26 cellular contexts compared by ENCODE assay signal in the genomic region with DNA sequence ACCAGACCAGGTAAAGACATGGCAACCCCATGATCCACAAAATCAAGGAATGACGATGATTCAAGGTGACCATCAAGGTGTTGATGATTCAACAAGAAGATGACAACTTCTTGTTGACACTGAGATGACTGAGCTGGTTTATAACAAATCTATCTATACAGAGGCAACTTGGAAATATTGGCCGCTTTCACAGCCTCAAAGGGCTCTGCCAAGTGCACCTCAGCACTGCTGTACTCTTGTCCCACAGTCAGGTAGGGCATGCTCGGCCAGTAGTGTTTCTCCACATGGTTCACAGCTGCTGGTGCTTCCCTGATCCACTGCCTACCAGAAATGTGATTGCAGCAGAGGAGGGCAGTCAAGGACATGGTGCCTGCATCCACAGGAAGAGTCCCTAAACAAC.
"Had no signal": no experiment of that assay in that cellular context is flagged by ENCODE, and none has a peak within 500 bp of the region (broad histone marks: within the 10 kb centered on the region; RNA-seq: fewer than 3 reads in every experiment).

No MANE protein-coding gene starts in this region.

- H3K4me3 ChIP-seq: stomach, suprapubic skin, testis, thoracic aorta, thyroid gland, tibial artery, tibial nerve, transverse colon, upper lobe of left lung, upper lobe of right lung, uterus, vagina had no signal

- DNase-seq: stimulated activated CD4-positive, alpha-beta T cell treated with anti-CD3 and anti-CD28 coated beads, Interleukin-2, amount 100 ng/mL, for 48 hours; stimulated activated CD4-positive, alpha-beta T cell treated with anti-CD3 and anti-CD28 coated beads, Interleukin-4, amount 100 ng/mL, for 1 hour; stimulated activated CD4-positive, alpha-beta T cell treated with anti-CD3 and anti-CD28 coated beads, Interleukin-4, amount 100 ng/mL, for 24 hours; stimulated activated CD4-positive, alpha-beta T cell treated with anti-CD3 and anti-CD28 coated beads, Interleukin-4, amount 100 ng/mL, for 4 hours; stimulated activated CD8-positive, alpha-beta memory T cell treated with anti-CD3 and anti-CD28 coated beads, Interleukin-4, amount 100 ng/mL, for 48 hours; stimulated activated naive B cell treated with anti-CD40 and anti-IgM and Interleukin-4, amounts not matched to agents 10 μg/mL and 1 μg/mL and 100 μg/mL, for 72 hours; stimulated activated naive CD4-positive, alpha-beta T cell; stimulated activated naive CD4-positive, alpha-beta T cell treated with Interleukin-2 at 50 U/mL for 16 hours; stimulated activated naive CD8-positive, alpha-beta T cell treated with anti-CD3 and anti-CD28 coated beads, Interleukin-15, amount 100 ng/mL, for 72 hours; stimulated activated naive CD8-positive, alpha-beta T cell treated with anti-CD3 and anti-CD28 coated beads, Interleukin-15, Interleukin-2, amounts not matched to agents 100 U/mL and 50 U/mL, for 24 hours; stomach; substantia nigra; testis; thyroid gland; tibial artery; transverse colon; trophoblast cell; upper lobe of left lung; upper lobe of right lung; uterus had no signal

- H3K4me1 ChIP-seq: stomach, suprapubic skin, testis, thyroid gland, tibial artery, tibial nerve, transverse colon, upper lobe of left lung, upper lobe of right lung, uterus, vagina had no signal

- H3K9me3 ChIP-seq: stomach, suprapubic skin, testis, thoracic aorta, thyroid gland, tibial artery, tibial nerve, transverse colon, upper lobe of left lung, upper lobe of right lung, uterus, vagina had no signal

- ATAC-seq: stimulated activated effector memory CD8-positive, alpha-beta T cell treated with anti-CD3 and anti-CD28 coated beads, Interleukin-12 subunit alpha, Interleukin-12 subunit beta, amount 100 ng/mL, for 72 hours; stimulated activated memory B cell treated with anti-CD40 and anti-IgM and Interleukin-4, amounts not matched to agents 10 μg/mL and 1 μg/mL and 100 μg/mL, for 72 hours; stimulated activated naive B cell treated with anti-CD40 and anti-IgM and Interleukin-4, amounts not matched to agents 10 μg/mL and 1 μg/mL and 100 μg/mL, for 72 hours; stimulated activated naive CD8-positive, alpha-beta T cell treated with anti-CD3 and anti-CD28 coated beads, Interleukin-15, amount 100 ng/mL, for 72 hours; stimulated activated naive CD8-positive, alpha-beta T cell treated with anti-CD3 and anti-CD28 coated beads, Interleukin-15, Interleukin-2, amounts not matched to agents 100 U/mL and 50 U/mL, for 24 hours; upper lobe of right lung had no signal

- H3K36me3 ChIP-seq: stomach, suprapubic skin, thoracic aorta, thyroid gland, tibial artery, tibial nerve, transverse colon, upper lobe of left lung, upper lobe of right lung, uterus, vagina had no signal

- H3K27ac ChIP-seq: stomach, suprapubic skin, testis, thoracic aorta, thyroid gland, tibial artery, tibial nerve, transverse colon, upper lobe of left lung, upper lobe of right lung, uterus, vagina had no signal

- H3K27me3 ChIP-seq: stomach, suprapubic skin, testis, thyroid gland, tibial artery, tibial nerve, transverse colon, upper lobe of left lung, upper lobe of right lung, uterus, vagina had no signal
